24 cellular contexts compared by ENCODE assay signal in genomic region chr14:30132201-30132600, GRCh38.
"Had no signal": no experiment of that assay in that cellular context is flagged by ENCODE, and none has a peak within 500 bp of the region (broad histone marks: within the 10 kb centered on the region; RNA-seq: fewer than 3 reads in every experiment).

No MANE protein-coding gene starts in this region.

- ATAC-seq: left cardiac atrium; left ventricle myocardium superior; lower lobe of right lung; natural killer cell; stimulated activated effector memory CD8-positive, alpha-beta T cell treated with anti-CD3 and anti-CD28 coated beads, Interleukin-12 subunit alpha, Interleukin-12 subunit beta, amount 100 ng/mL, for 72 hours had no signal

- H3K27ac ChIP-seq: dorsolateral prefrontal cortex, lower lobe of right lung, ovary, right lobe of liver, stomach, thyroid gland, vagina had no signal

- H3K36me3 ChIP-seq: lower lobe of right lung, ovary, right lobe of liver, stomach, thyroid gland, vagina had no signal

- DNase-seq: dorsolateral prefrontal cortex; effector CD4-positive, alpha-beta T cell; hypothalamus; immature natural killer cell; left cardiac atrium; left ventricle myocardium superior; lower lobe of right lung; natural killer cell; occipital lobe; ovary; right lobe of liver; stimulated activated CD4-positive, alpha-beta T cell treated with anti-CD3 and anti-CD28 coated beads, Interleukin-12 subunit alpha, Interleukin-12 subunit beta, amount 100 ng/mL, for 4 hours; stimulated activated CD4-positive, alpha-beta T cell treated with anti-CD3 and anti-CD28 coated beads, Interleukin-1b, Interleukin-23, amount 100 ng/mL, for 48 hours; stimulated activated CD4-positive, alpha-beta T cell treated with anti-CD3 and anti-CD28 coated beads, Interleukin-4, amount 100 ng/mL, for 24 hours; stimulated activated naive CD4-positive, alpha-beta T cell treated with Interleukin-2 at 50 U/mL for 16 hours; stomach; thyroid gland; trophoblast cell had no signal

- H3K4me3 ChIP-seq: dorsolateral prefrontal cortex, lower lobe of right lung, ovary, right lobe of liver, smooth muscle cell, stomach, thyroid gland, vagina had no signal

- H3K9me3 ChIP-seq: lower lobe of right lung, ovary, right lobe of liver, stomach, thyroid gland, vagina had no signal

- FAIRE-seq: colon, frontal cortex, keratinocyte had no signal

- H3K4me1 ChIP-seq: lower lobe of right lung, right lobe of liver, thyroid gland, vagina had no signal

- H3K27me3 ChIP-seq: ovary, right lobe of liver, stomach, thyroid gland, vagina had no signal
